Comparison of ENCODE assay signal across 24 cellular contexts in the genomic region with DNA sequence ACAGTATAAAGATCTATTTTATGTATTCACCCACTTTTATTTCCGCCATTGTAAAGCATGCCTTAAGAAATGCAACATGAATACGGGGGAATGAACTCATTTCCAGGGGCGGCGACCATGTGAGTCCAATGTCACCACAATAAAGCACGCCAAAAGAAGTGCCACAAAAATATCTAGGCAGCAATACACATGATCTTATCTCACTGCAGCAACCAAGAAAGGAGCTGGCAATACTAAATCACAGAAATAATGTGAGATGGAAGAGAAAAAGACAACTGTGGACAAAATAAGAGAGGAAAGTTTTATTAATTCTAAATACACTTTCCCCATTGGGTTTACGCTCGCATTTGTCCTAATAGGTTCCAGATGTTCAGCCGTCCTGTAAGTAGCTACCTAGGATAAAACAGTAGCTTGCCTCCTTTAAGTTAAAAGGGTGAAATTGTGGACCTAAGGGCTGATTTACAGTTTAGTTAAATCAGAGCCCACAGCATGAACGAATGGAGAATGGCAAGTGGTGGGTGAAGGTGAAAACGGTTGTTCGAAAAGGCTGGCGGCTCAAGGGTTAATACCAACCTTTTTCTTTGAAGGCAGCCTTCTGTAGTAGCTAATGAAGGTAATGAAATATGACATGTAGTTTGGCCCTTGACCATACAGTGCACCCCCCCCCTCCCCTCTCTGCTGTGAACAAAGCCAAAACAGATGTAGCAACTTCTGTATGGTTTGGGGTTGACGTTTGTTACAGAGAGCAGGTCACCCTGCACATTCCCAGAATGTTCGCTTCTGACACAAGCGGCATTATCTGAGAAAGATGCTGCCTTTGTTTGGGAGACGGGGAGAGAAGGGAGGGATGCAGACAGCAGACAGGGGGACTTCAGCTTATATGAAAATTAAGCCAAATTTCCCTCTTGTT.
DNase-seq lines count a peak whose midpoint lies in the region; ATAC-seq and TF ChIP-seq lines count a peak whose summit lies in the region.
"Had no signal": no experiment of that assay in that cellular context is flagged by ENCODE, and none has a peak within 500 bp of the region (broad histone marks: within the 10 kb centered on the region; RNA-seq: fewer than 3 reads in every experiment).

No MANE protein-coding gene starts in this region.

- BruUV-seq in Calu3 (replicated peaks; lab: Mats Ljungman, UMichigan), result no TSS peak

- H2BK5ac ChIP-seq in trophoblast cell (ENCODE audit: low read depth, low read length, poor library complexity), result no peak overlapping the region

- no peak for DNase-seq in Right ventricle myocardium superior
- DNase-seq in right atrium auricular region (ENCODE audit: low spot score), result no peak
- peak; percentile 5 for DNase-seq in midbrain (lab: John Stamatoyannopoulos, UW)
- no peak for DNase-seq in trophoblast cell
- DNase-seq in T-helper 17 cell, result no peak
- no peak for DNase-seq in Calu3
- DNase-seq: CD4-positive, CD25-positive, alpha-beta regulatory T cell; DMS53; GM23248; H7; Kasumi-1; NCI-H1092 treated with DMSO at 0.1 percent for 48 hours; NCI-H1436; NCI-H187; NCI-H2081 treated with DMSO at 0.1 percent for 48 hours; NCI-H2171; NCI-H524 treated with DMSO at 0.1 percent for 48 hours; PC-9; SHP77 had no signal

- H3K4me3 Mint-ChIP-seq in T-helper 17 cell (no peak overlapping the region), Calu3 (ENCODE audit: low read depth, unreplicated experiment) (no peak overlapping the region)
- H3K4me3 Mint-ChIP-seq: CD4-positive, CD25-positive, alpha-beta regulatory T cell had no signal

- H3K4me3 ChIP-seq in right atrium auricular region, result no peak overlapping the region
- H3K4me3 ChIP-seq in trophoblast cell (ENCODE audit: low read depth, low read length), result no peak overlapping the region
- H3K4me3 ChIP-seq: BLaER1, GM23248, K562, PC-9 had no signal

- no peaks in the 10 kb centered on the region for H3K79me2 ChIP-seq in trophoblast cell (ENCODE audit: control insufficient read depth, insufficient read depth, low read length, poor library complexity)

- H2AK5ac ChIP-seq in trophoblast cell (ENCODE audit: low read length), result no peak overlapping the region

- CTCF ChIA-PET in Calu3 (lab: Charles Lee), result no interaction called here

- no peak overlapping the region for H2AFZ ChIP-seq in trophoblast cell (ENCODE audit: insufficient read depth, low read length, poor library complexity)
- H2AFZ ChIP-seq: GM23248, PC-9 had no signal

- H4K8ac ChIP-seq in trophoblast cell (ENCODE audit: low read depth, low read length), result no peak overlapping the region

- H3K36me3 Mint-ChIP-seq in T-helper 17 cell (ENCODE audit: low read depth), result no peaks in the 10 kb centered on the region
- no peaks in the 10 kb centered on the region for H3K36me3 Mint-ChIP-seq in Calu3 (ENCODE audit: insufficient read depth, unreplicated experiment)
- H3K36me3 Mint-ChIP-seq: CD4-positive, CD25-positive, alpha-beta regulatory T cell had no signal

- H3K27me3 ChIP-seq in right atrium auricular region (no peaks in the 10 kb centered on the region), trophoblast cell (ENCODE audit: insufficient read depth, low read length) (no peaks in the 10 kb centered on the region)
- H3K27me3 ChIP-seq: BLaER1 had no signal

- H4K91ac ChIP-seq in trophoblast cell (ENCODE audit: low read depth, low read length), result no peak overlapping the region

- no peak overlapping the region for H2BK12ac ChIP-seq in trophoblast cell (ENCODE audit: low read length)

- no peak overlapping the region for H3K18ac ChIP-seq in trophoblast cell (ENCODE audit: low read length)

- no peak overlapping the region for H4K12ac ChIP-seq in trophoblast cell (ENCODE audit: low read depth, low read length)

- H3K36me3 ChIP-seq in right atrium auricular region (no peaks in the 10 kb centered on the region), trophoblast cell (ENCODE audit: control insufficient read depth in 1 of 2, insufficient read depth in 2 of 2, low read length in 2 of 2) (no peaks in the 10 kb centered on the region)
- H3K36me3 ChIP-seq: BLaER1 had no signal

- H2BK120ac ChIP-seq in trophoblast cell (ENCODE audit: insufficient read depth, low read length, poor library complexity), result no peak overlapping the region

- H3K4me1 ChIP-seq in right atrium auricular region (peaks cover 0 to 14% of the 10 kb centered on the region in 2 donors), trophoblast cell (ENCODE audit: control insufficient read depth in 1 of 2, insufficient read depth in 2 of 2, low read length in 2 of 2) (no peaks in the 10 kb centered on the region)
- H3K4me1 ChIP-seq: BLaER1 had no signal

- no peak overlapping the region for H3K4ac ChIP-seq in trophoblast cell (ENCODE audit: low read depth, low read length)

- H3K27me3 Mint-ChIP-seq in T-helper 17 cell (no peaks in the 10 kb centered on the region), Calu3 (ENCODE audit: unreplicated experiment) (peaks cover 54% of the 10 kb centered on the region)
- H3K27me3 Mint-ChIP-seq: CD4-positive, CD25-positive, alpha-beta regulatory T cell had no signal

- H3K4me2 ChIP-seq in trophoblast cell (ENCODE audit: low read length), result no peak overlapping the region
- H3K4me2 ChIP-seq: BLaER1, PC-9 had no signal

- H3K27ac Mint-ChIP-seq in T-helper 17 cell, result no peak overlapping the region
- H3K27ac Mint-ChIP-seq in Calu3 (ENCODE audit: unreplicated experiment), result no peak overlapping the region
- H3K27ac Mint-ChIP-seq: CD4-positive, CD25-positive, alpha-beta regulatory T cell had no signal

- H3K9ac ChIP-seq in trophoblast cell (ENCODE audit: low read length), result no peak overlapping the region
- H3K9ac ChIP-seq: BLaER1, GM23248 had no signal

- H3K9me3 Mint-ChIP-seq in Calu3 (ENCODE audit: low read depth, unreplicated experiment), result no peaks in the 10 kb centered on the region

- no peaks in the 10 kb centered on the region for H3K4me1 Mint-ChIP-seq in T-helper 17 cell
- no peaks in the 10 kb centered on the region for H3K4me1 Mint-ChIP-seq in Calu3 (ENCODE audit: low read depth, unreplicated experiment)
- H3K4me1 Mint-ChIP-seq: CD4-positive, CD25-positive, alpha-beta regulatory T cell had no signal

- no peak for TF ChIP-seq CTCF in right atrium auricular region (IDR thresholded peaks at IDR 0.05)
- TF ChIP-seq CTCF in Calu3 (IDR thresholded peaks at IDR 0.05; ENCODE audit: unreplicated experiment), result no peak

- WGBS in trophoblast cell (ENCODE audit: extremely low coverage, insufficient coverage, insufficient read length), result no CpG with 5 or more reads among the region's 16 CpGs

- peak; percentile 30 for ATAC-seq in Right ventricle myocardium superior (ENCODE audit: poor library complexity)
- ATAC-seq in SK-N-SH treated with all-trans-retinoic acid at 6 μM for 48 hours, result no peak; the same call in 2 of the 3 replicates
- ATAC-seq in HG02678 (IDR thresholded peaks at IDR 0.05; ENCODE audit: unreplicated experiment), result no peak
- no peak for ATAC-seq in T-helper 17 cell
- ATAC-seq: HepG2, K562 had no signal

- H3K79me1 ChIP-seq in trophoblast cell (ENCODE audit: low read length), result no peaks in the 10 kb centered on the region

- H3K23ac ChIP-seq in trophoblast cell (ENCODE audit: low read length), result peak overlapping the region; percentile 33

- no peak overlapping the region for H3K14ac ChIP-seq in trophoblast cell (ENCODE audit: low read length)

- H3K9me3 ChIP-seq in right atrium auricular region, result no peaks in the 10 kb centered on the region
- no peaks in the 10 kb centered on the region for H3K9me3 ChIP-seq in trophoblast cell (ENCODE audit: insufficient read depth, low read depth, low read length)
- no peaks in the 10 kb centered on the region for H3K9me3 ChIP-seq in T-helper 17 cell (ENCODE audit: control insufficient read depth, low read length, poor library complexity, severe bottlenecking)
- H3K9me3 ChIP-seq: BLaER1 had no signal

- intact Hi-C loops in Right ventricle myocardium superior (cut with DNase I) (no loop called here), Calu3 (cut with micrococcal nuclease; ENCODE audit: unreplicated experiment) (no loop called here)

- no peak overlapping the region for H3K27ac ChIP-seq in right atrium auricular region
- H3K27ac ChIP-seq in trophoblast cell (ENCODE audit: low read depth, low read length), result no peak overlapping the region
- H3K27ac ChIP-seq: BLaER1, GM23248, PC-9 had no signal

TF ChIP-seq in SK-N-SH treated with all-trans-retinoic acid at 6 μM for 48 hours, 23 proteins besides CTCF, POLR2A, EP300 and RAD21:
- TF ChIP-seq ZC3H10 (CRISPR knock-in tag; IDR thresholded peaks at IDR 0.05) (no peak), TCF4 (CRISPR knock-in tag; IDR thresholded peaks at IDR 0.05; ENCODE audit: borderline replicate concordance) (peak; percentile 59; the same call in 1 of the 2 replicates)
- TF ChIP-seq, protein P1, sequence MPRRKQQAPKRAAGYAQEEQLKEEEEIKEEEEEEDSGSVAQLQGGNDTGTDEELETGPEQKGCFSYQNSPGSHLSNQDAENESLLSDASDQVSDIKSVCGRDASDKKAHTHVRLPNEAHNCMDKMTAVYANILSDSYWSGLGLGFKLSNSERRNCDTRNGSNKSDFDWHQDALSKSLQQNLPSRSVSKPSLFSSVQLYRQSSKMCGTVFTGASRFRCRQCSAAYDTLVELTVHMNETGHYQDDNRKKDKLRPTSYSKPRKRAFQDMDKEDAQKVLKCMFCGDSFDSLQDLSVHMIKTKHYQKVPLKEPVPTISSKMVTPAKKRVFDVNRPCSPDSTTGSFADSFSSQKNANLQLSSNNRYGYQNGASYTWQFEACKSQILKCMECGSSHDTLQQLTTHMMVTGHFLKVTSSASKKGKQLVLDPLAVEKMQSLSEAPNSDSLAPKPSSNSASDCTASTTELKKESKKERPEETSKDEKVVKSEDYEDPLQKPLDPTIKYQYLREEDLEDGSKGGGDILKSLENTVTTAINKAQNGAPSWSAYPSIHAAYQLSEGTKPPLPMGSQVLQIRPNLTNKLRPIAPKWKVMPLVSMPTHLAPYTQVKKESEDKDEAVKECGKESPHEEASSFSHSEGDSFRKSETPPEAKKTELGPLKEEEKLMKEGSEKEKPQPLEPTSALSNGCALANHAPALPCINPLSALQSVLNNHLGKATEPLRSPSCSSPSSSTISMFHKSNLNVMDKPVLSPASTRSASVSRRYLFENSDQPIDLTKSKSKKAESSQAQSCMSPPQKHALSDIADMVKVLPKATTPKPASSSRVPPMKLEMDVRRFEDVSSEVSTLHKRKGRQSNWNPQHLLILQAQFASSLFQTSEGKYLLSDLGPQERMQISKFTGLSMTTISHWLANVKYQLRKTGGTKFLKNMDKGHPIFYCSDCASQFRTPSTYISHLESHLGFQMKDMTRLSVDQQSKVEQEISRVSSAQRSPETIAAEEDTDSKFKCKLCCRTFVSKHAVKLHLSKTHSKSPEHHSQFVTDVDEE (CRISPR knock-in tag; IDR thresholded peaks at IDR 0.05), result peak; percentile 73; the same call in 1 of the 2 replicates
